14 cellular contexts compared by ENCODE assay signal in genomic region chr1:22284906-22285544, GRCh38.
"Had no signal": no experiment of that assay in that cellular context is flagged by ENCODE, and none has a peak within 500 bp of the region (broad histone marks: within the 10 kb centered on the region; RNA-seq: fewer than 3 reads in every experiment).

No MANE protein-coding gene starts in this region.

- H3K9me3 ChIP-seq: lower lobe of right lung had no signal

- H3K27me3 ChIP-seq: neural progenitor cell had no signal

- DNase-seq: activated CD4-positive, alpha-beta T cell treated with anti-CD3 and anti-CD28 coated beads, Interleukin-2, amount 50 U/mL, for 4 hours; activated T-cell treated with anti-CD3 and anti-CD28 coated beads, Interleukin-2, amount 50 U/mL, for 24 hours; effector memory CD4-positive, alpha-beta T cell; foreskin fibroblast; glutamatergic neuron; hypothalamus; lower lobe of right lung; midbrain; stimulated activated CD4-positive, alpha-beta T cell treated with anti-CD3 and anti-CD28 coated beads, Interleukin-12 subunit alpha, Interleukin-12 subunit beta, amount 100 ng/mL, for 4 hours; T-cell; T-helper 9 cell had no signal

- H3K4me1 ChIP-seq: lower lobe of right lung, neural progenitor cell had no signal

- H3K9ac ChIP-seq: neural progenitor cell, parathyroid adenoma had no signal

- H2AFZ ChIP-seq: neural progenitor cell, parathyroid adenoma had no signal

- H3K36me3 ChIP-seq: lower lobe of right lung, neural progenitor cell had no signal

- H3K27ac ChIP-seq: lower lobe of right lung, neural progenitor cell, parathyroid adenoma had no signal

- H3K79me2 ChIP-seq: parathyroid adenoma had no signal

- H3K4me2 ChIP-seq: neural progenitor cell had no signal

- H3K4me3 ChIP-seq: lower lobe of right lung, neural progenitor cell had no signal

- ATAC-seq: activated CD4-positive, CD25-positive, alpha-beta regulatory T cell treated with anti-CD3 and anti-CD28 coated beads, Interleukin-2, amount 50 U/mL, for 24 hours; lower lobe of right lung; T-cell had no signal
